Comparison of ENCODE assay signal across 8 cellular contexts in the genomic region with DNA sequence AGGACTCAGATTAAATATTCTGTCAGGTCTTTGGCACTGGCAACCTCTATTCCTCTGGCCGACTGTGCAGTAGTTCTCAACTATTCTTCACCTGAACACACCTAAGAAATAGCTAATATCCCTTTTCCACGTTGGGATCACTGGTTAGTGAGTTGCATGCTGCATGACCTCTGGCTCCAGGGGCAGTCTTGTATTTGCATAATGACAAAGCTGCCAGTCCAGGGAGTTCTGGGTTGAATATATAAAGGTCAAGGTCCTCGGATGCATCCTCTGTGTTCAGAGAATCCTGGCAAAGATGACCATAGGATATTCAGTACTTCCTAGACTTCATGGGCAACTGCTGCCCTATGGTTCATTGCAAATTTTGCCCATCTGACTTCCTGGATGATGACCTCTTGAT.
"Had no signal": no experiment of that assay in that cellular context is flagged by ENCODE, and none has a peak within 500 bp of the region (broad histone marks: within the 10 kb centered on the region; RNA-seq: fewer than 3 reads in every experiment).

No MANE protein-coding gene starts in this region.

- H3K4me3 ChIP-seq: GM23248, HAP-1, K562 had no signal

- ATAC-seq: K562 had no signal

- H3K36me3 ChIP-seq: HAP-1 had no signal

- H3K9ac ChIP-seq: GM23248 had no signal

- H3K27ac ChIP-seq: GM23248, HL-60 had no signal

- H3K27ac Mint-ChIP-seq: HFFc6 had no signal

- H3K4me1 ChIP-seq: HAP-1 had no signal

- H3K9me3 ChIP-seq: HAP-1 had no signal

- H3K9me3 Mint-ChIP-seq: HFFc6 had no signal

- H3K4me3 Mint-ChIP-seq: HFFc6 had no signal

- DNase-seq: GOT3, H7, KG1 had no signal

- FAIRE-seq: K562 had no signal

- H2AFZ ChIP-seq: GM23248 had no signal
